In genomic region chr2:67701011-67701410, GRCh38 we compare ENCODE assay signal across 24 cellular contexts.
"Had no signal": no experiment of that assay in that cellular context is flagged by ENCODE, and none has a peak within 500 bp of the region (broad histone marks: within the 10 kb centered on the region; RNA-seq: fewer than 3 reads in every experiment).

No MANE protein-coding gene starts in this region.

- H3K27me3 ChIP-seq: body of pancreas, heart right ventricle, thyroid gland had no signal

- H3K4me1 ChIP-seq: body of pancreas, heart right ventricle, left ventricle myocardium inferior, spleen had no signal

- FAIRE-seq: colon had no signal

- H3K27ac ChIP-seq: body of pancreas, heart right ventricle, left ventricle myocardium inferior, spleen, thyroid gland had no signal

- H3K9me3 ChIP-seq: body of pancreas, heart right ventricle, left ventricle myocardium inferior, spleen, thyroid gland had no signal

- H3K36me3 ChIP-seq: heart right ventricle, left ventricle myocardium inferior, spleen, thyroid gland had no signal

- ATAC-seq: activated CD8-positive, alpha-beta T cell treated with anti-CD3 and anti-CD28 coated beads for 36 hours; activated T-helper 17 cell treated with anti-CD3 and anti-CD28 coated beads, Interleukin-2, amount 50 U/mL, for 72 hours; body of pancreas; heart right ventricle; sciatic nerve; stimulated activated memory B cell treated with anti-CD40 and anti-IgM and Interleukin-4, amounts not matched to agents 10 μg/mL and 1 μg/mL and 100 μg/mL, for 72 hours; T-cell; WTC11 had no signal

- DNase-seq: activated CD4-positive, alpha-beta T cell treated with anti-CD3 and anti-CD28 coated beads for 4 hours; activated CD8-positive, alpha-beta T cell treated with anti-CD3 and anti-CD28 coated beads for 36 hours; activated naive CD4-positive, alpha-beta T cell treated with Interleukin-2 at 50 U/mL for 16 hours; activated naive CD8-positive, alpha-beta T cell treated with anti-CD3 and anti-CD28 coated beads, Interleukin-2, amount 10 ng/mL, durations not matched to agents 7 days and 5 days; activated T-cell treated with anti-CD3 and anti-CD28 coated beads, Interleukin-2, amount 50 U/mL, for 1 hour; amygdala; body of pancreas; caudate nucleus; erythroblast; heart right ventricle; immature natural killer cell; kidney glomerular epithelial cell; left ventricle myocardium inferior; mammary epithelial cell; midbrain; spleen; stimulated activated CD4-positive, alpha-beta T cell treated with anti-CD3 and anti-CD28 coated beads, Interleukin-4, amount 100 ng/mL, for 4 hours; T-cell; thyroid gland had no signal

- H3K4me3 ChIP-seq: body of pancreas, heart right ventricle, left ventricle myocardium inferior, spleen, thyroid gland had no signal
